8 cellular contexts compared by ENCODE assay signal in the genomic region with DNA sequence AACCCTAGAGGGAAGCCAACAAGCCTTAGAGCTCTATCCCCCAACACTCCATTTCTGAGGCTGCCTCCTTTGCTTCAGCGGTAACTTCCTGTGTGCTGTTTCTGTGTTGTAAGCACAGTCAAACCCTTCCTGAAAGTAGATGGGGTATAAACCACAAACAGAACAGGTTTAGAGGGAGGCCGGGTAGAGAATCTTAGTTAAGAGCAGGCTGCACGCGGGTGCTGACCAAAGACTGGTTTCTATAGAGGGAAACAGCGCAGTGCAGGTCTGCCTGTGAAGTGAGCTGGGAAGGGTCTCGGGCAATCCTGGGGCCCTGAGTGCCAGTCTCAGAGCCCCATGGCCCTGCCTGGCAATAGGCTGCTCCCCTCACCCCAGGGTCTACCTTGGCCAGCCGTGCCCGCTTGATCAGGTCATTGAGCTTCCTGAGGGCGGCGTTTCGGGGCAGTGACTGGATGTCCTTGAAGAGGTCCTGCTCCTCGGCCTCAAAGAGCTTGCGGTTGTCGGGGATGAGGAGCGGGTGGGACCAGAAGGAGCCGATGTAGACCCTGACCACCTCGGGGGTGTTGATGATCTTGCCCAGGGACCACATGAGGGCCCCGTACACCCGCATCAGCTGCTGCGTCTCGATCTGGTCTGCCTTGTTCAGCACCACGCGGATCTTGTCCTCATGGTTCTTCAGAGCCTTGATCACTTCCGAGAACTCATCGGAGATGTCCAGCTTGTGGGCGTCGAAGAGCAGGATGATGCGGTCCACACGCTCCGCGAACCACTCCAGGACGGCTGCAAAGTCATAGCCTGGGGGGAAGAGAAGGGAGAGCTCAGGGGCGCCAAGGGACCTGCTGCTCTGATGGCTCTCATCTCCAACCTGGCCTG. TPM values are rescaled to one million over a fixed set of nuclear protein-coding genes. Genes with fewer than 3 reads are reported as not detected.
A peak's percentile ranks its signal among the peaks of the same experiment; 100 is the strongest.
DNase-seq lines count a peak whose midpoint lies in the region; ATAC-seq and TF ChIP-seq lines count a peak whose summit lies in the region.

No MANE protein-coding gene starts in this region.

- H3K27ac ChIP-seq in ascending aorta = peak overlapping the region; percentile 88 to 95

- no peaks in the 10 kb centered on the region for H3K9me3 Mint-ChIP-seq in stimulated activated naive B cell treated with anti-CD40 and anti-IgM and Interleukin-4, amounts not matched to agents 10 μg/mL and 1 μg/mL and 100 μg/mL, for 72 hours

- H3K27me3 Mint-ChIP-seq in stimulated activated naive B cell treated with anti-CD40 and anti-IgM and Interleukin-4, amounts not matched to agents 10 μg/mL and 1 μg/mL and 100 μg/mL, for 72 hours = no peaks in the 10 kb centered on the region

- H3K4me3 ChIP-seq in NB4 (ENCODE audit: low read depth, low read length) = peak overlapping the region; percentile 27
- H3K4me3 ChIP-seq in ascending aorta = no peak overlapping the region
- H3K4me3 ChIP-seq in BE2C (ENCODE audit: low read depth, low read length) = no peak overlapping the region

- peak overlapping the region; percentile 68 to 76 for H3K4me3 Mint-ChIP-seq in stimulated activated naive B cell treated with anti-CD40 and anti-IgM and Interleukin-4, amounts not matched to agents 10 μg/mL and 1 μg/mL and 100 μg/mL, for 72 hours

- ATAC-seq in GM18858 (IDR thresholded peaks at IDR 0.05; ENCODE audit: unreplicated experiment) (peak; percentile 72), HG02588 (IDR thresholded peaks at IDR 0.05; ENCODE audit: unreplicated experiment) (peak; percentile 58)
- peak; percentile 81 to 86 for ATAC-seq in stimulated activated naive B cell treated with anti-CD40 and anti-IgM and Interleukin-4, amounts not matched to agents 10 μg/mL and 1 μg/mL and 100 μg/mL, for 72 hours (replicated peaks)

- H3K36me3 ChIP-seq in ascending aorta (peaks cover 12 to 21% of the 10 kb centered on the region in 2 donors), BE2C (no peaks in the 10 kb centered on the region)

- no peak for TF ChIP-seq POLR2A in NB4 (IDR thresholded peaks at IDR 0.05; ENCODE audit: extremely low read depth, insufficient read length)

- intact Hi-C loops in ascending aorta (cut with DNase I) = loop anchor here (10.0 kb wide), 1 partner anchor 255 kb away; a partner anchor contains a TSS

- no peak for TF ChIP-seq CTCF in NB4 (IDR thresholded peaks at IDR 0.05; ENCODE audit: low read depth, low read length)
- TF ChIP-seq CTCF in ascending aorta (IDR thresholded peaks at IDR 0.05) = no peak
- no peak for TF ChIP-seq CTCF in BE2C (IDR thresholded peaks at IDR 0.05; ENCODE audit: low read depth, low read length)

- H3K27me3 ChIP-seq in ascending aorta = no peaks in the 10 kb centered on the region
- H3K27me3 ChIP-seq in BE2C = no peaks in the 10 kb centered on the region

- H3K36me3 Mint-ChIP-seq in stimulated activated naive B cell treated with anti-CD40 and anti-IgM and Interleukin-4, amounts not matched to agents 10 μg/mL and 1 μg/mL and 100 μg/mL, for 72 hours = peaks cover 46 to 51% of the 10 kb centered on the region in 2 donors

- H3K27ac Mint-ChIP-seq in stimulated activated naive B cell treated with anti-CD40 and anti-IgM and Interleukin-4, amounts not matched to agents 10 μg/mL and 1 μg/mL and 100 μg/mL, for 72 hours = peak overlapping the region; percentile 97

- DNase-seq in NB4 (ENCODE audit: low read depth) (peak; percentile 95), ascending aorta (ENCODE audit: low spot score in 2 of 2) (no peak), BE2C (no peak), NCI-H524 treated with DMSO at 0.1 percent for 48 hours (lab: John Stamatoyannopoulos, UW) (no peak), GOT3 (lab: John Stamatoyannopoulos, UW) (no peak)
- DNase-seq in stimulated activated naive B cell treated with anti-CD40 and anti-IgM and Interleukin-4, amounts not matched to agents 10 μg/mL and 1 μg/mL and 100 μg/mL, for 72 hours = peak; percentile 75

- H3K4me1 ChIP-seq in ascending aorta (peaks cover 43 to 70% of the 10 kb centered on the region in 2 donors), BE2C (peaks cover 16% of the 10 kb centered on the region)

- H3K4me1 Mint-ChIP-seq in stimulated activated naive B cell treated with anti-CD40 and anti-IgM and Interleukin-4, amounts not matched to agents 10 μg/mL and 1 μg/mL and 100 μg/mL, for 72 hours = peaks cover 64 to 92% of the 10 kb centered on the region in 2 donors

- H3K9me3 ChIP-seq in ascending aorta (no peaks in the 10 kb centered on the region), BE2C (no peaks in the 10 kb centered on the region)

RNA-seq across cellular contexts. Expression of a gene that starts 15.3 kb away (rescaled TPM):
- not detected for total RNA-seq in ascending aorta
- polyA plus RNA-seq in BE2C (2012; ENCODE audit: insufficient read depth, insufficient read length, low read depth) = 0.39 TPM

RNA-seq across cellular contexts. Expression of a gene that starts 18.6 kb away (rescaled TPM):
- total RNA-seq in ascending aorta = 216 TPM
- polyA plus RNA-seq in BE2C (2012; ENCODE audit: insufficient read depth, insufficient read length, low read depth) = 73.8 TPM

RNA-seq across cellular contexts. Expression of a gene that starts 49.4 kb away (rescaled TPM):
- 36.6 TPM for total RNA-seq in ascending aorta
- polyA plus RNA-seq in BE2C (2012; ENCODE audit: insufficient read depth, insufficient read length, low read depth) = 45.7 TPM

RNA-seq across cellular contexts. Expression of a gene that starts 56.8 kb away (rescaled TPM):
- 34.0 TPM for total RNA-seq in ascending aorta
- 12.6 TPM for polyA plus RNA-seq in BE2C (2012; ENCODE audit: insufficient read depth, insufficient read length, low read depth)

RNA-seq across cellular contexts. Expression of a gene that starts 57.2 kb away (rescaled TPM):
- 39.5 TPM for total RNA-seq in ascending aorta
- polyA plus RNA-seq in BE2C (2012; ENCODE audit: insufficient read depth, insufficient read length, low read depth) = 19.9 TPM

Comparison
In these comparisons a context has a peak if more than half of its experiments do, and no peak if none do; other contexts are left out.
1. DNase-seq: peak in NB4 (single experiment) and stimulated activated naive B cell treated with anti-CD40 and anti-IgM and Interleukin-4, amounts not matched to agents 10 μg/mL and 1 μg/mL and 100 μg/mL, for 72 hours (single experiment); none in ascending aorta (0 of 2), BE2C (single experiment), NCI-H524 treated with DMSO at 0.1 percent for 48 hours (single experiment) and GOT3 (single experiment).
2. Peak in every context shown above with its lines, with median percentiles within 50 percentile points of each other: ATAC-seq.